ENCODE assay signal across 8 cellular contexts in genomic region chrX:107205770-107206696, GRCh38. TPM values are rescaled to one million over a fixed set of nuclear protein-coding genes. Genes with fewer than 3 reads are reported as not detected.
DNase-seq lines count a peak whose midpoint lies in the region; ATAC-seq and TF ChIP-seq lines count a peak whose summit lies in the region.

TSS of gene DNAAF6 (plus strand) at chrX:107206611. CDS start at chrX:107212876, 6,265 bp downstream.
TSS of gene NUP62CL (minus strand) at chrX:107206433. CDS start at chrX:107175146, 31,287 bp downstream.

- TF ChIP-seq POLR2A in adrenal gland (IDR thresholded peaks at IDR 0.05) (no peak), sigmoid colon (IDR thresholded peaks at IDR 0.05) (no peak)

- H3K36me3 ChIP-seq in GM23338 (ENCODE audit: insufficient read depth) = no peaks in the 10 kb centered on the region
- H3K36me3 ChIP-seq in adrenal gland (replicated peaks in 1 of 2) = no peaks in the 10 kb centered on the region
- H3K36me3 ChIP-seq in sigmoid colon = no peaks in the 10 kb centered on the region

- H3K36me3 Mint-ChIP-seq in GM23338 (ENCODE audit: low read depth) = no peaks in the 10 kb centered on the region

- H3K27me3 ChIP-seq in GM23338 (ENCODE audit: insufficient read depth) (no peaks in the 10 kb centered on the region), adrenal gland (no peaks in the 10 kb centered on the region), sigmoid colon (peaks cover 0 to 3% (median 0%) of the 10 kb centered on the region in 3 donors)

- TF ChIP-seq CTCF in GM23338 (conservative IDR thresholded peaks at IDR 0.05; ENCODE audit: low read depth in 2 of 2) (no peak), adrenal gland (IDR thresholded peaks at IDR 0.05) (no peak), sigmoid colon (IDR thresholded peaks at IDR 0.05) (no peak)

- peak within 1 kb of the TSS; percentile 85 for H3K4me2 ChIP-seq in GM23338

- TF ChIP-seq EP300 in sigmoid colon (IDR thresholded peaks at IDR 0.05) = no peak

- H3K79me2 ChIP-seq in GM23338 (replicated peaks; ENCODE audit: insufficient read depth) = no peaks in the 10 kb centered on the region

- H3K4me1 ChIP-seq in GM23338 (ENCODE audit: insufficient read depth) = peaks cover 11% of the 10 kb centered on the region; the same call in 1 of the 2 replicates
- no peaks in the 10 kb centered on the region for H3K4me1 ChIP-seq in adrenal gland (replicated peaks in 1 of 2)
- no peaks in the 10 kb centered on the region for H3K4me1 ChIP-seq in sigmoid colon

- no peaks in the 10 kb centered on the region for H3F3A ChIP-seq in GM23338 (replicated peaks; ENCODE audit: low read depth)

- whole genome bisulfite sequencing in adrenal gland, 4 donors = 0 to 38% (median 16%) methylated on average over 4 to 66 of the region's 66 CpGs
- 1% methylated on average over 66 of the region's 66 CpGs for WGBS in sigmoid colon, 2 donors

- no peak within 1 kb of the TSS for H3K27ac ChIP-seq in GM23338 (ENCODE audit: low read depth)
- peak within 1 kb of the TSS in 1 of 5 donors; percentile 27 for H3K27ac ChIP-seq in adrenal gland
- H3K27ac ChIP-seq in sigmoid colon = no peak within 1 kb of the TSS

- H2AFZ ChIP-seq in GM23338 = peak within 1 kb of the TSS; percentile 85; the same call in 1 of the 2 replicates

- peaks cover 10% of the 10 kb centered on the region; the same call in 2 of the 3 replicates for H3K4me1 Mint-ChIP-seq in GM23338

- no peaks in the 10 kb centered on the region for H3K9me2 ChIP-seq in GM23338 (ENCODE audit: insufficient read depth)

- H4K20me1 ChIP-seq in GM23338 (replicated peaks; ENCODE audit: insufficient read depth) = no peaks in the 10 kb centered on the region

- peaks cover 3% of the 10 kb centered on the region for H3K27me3 Mint-ChIP-seq in GM23338 (ENCODE audit: insufficient read depth, low read depth, poor library complexity)

- H3K9me3 ChIP-seq in adrenal gland (replicated peaks in 1 of 3) = no peaks in the 10 kb centered on the region
- H3K9me3 ChIP-seq in sigmoid colon = no peaks in the 10 kb centered on the region

- peak within 1 kb of the TSS; percentile 90 for H3K27ac Mint-ChIP-seq in GM23338

- no peaks in the 10 kb centered on the region for H3K9me3 Mint-ChIP-seq in GM23338

- ATAC-seq in GM23338 = peak; percentile 99
- ATAC-seq in GM18502 (IDR thresholded peaks at IDR 0.05; ENCODE audit: poor library complexity, unreplicated experiment) = no peak

- DNase-seq in DMS53 (lab: John Stamatoyannopoulos, UW) = peak; percentile 97
- DNase-seq in GM23338 (ENCODE audit: low spot score) = peak; percentile 91
- peak; percentile 56 for DNase-seq in M059J (ENCODE audit: low read depth)
- DNase-seq in T follicular helper cell (ENCODE audit: low read depth) = peak; percentile 53
- peak; percentile 70 to 89 (median 83) for DNase-seq in adrenal gland
- DNase-seq in hypothalamus (lab: John Stamatoyannopoulos, UW) = peak in 35 of 51 donors; percentile 0 to 34 (median 6)
- DNase-seq in sigmoid colon = no peak

- H3K4me3 Mint-ChIP-seq in GM23338 = peak within 1 kb of the TSS; percentile 90

- peak within 1 kb of the TSS; percentile 69 for H3K4me3 ChIP-seq in GM23338
- peak within 1 kb of the TSS; percentile 18 to 69 (median 51) for H3K4me3 ChIP-seq in adrenal gland
- peak within 1 kb of the TSS; percentile 10 to 45 (median 40) for H3K4me3 ChIP-seq in sigmoid colon

- intact Hi-C loops in adrenal gland (cut with DNase I) = no loop called here
- intact Hi-C loops in sigmoid colon (cut with DNase I) = no loop called here

TF ChIP-seq in GM23338, 12 proteins besides CTCF, POLR2A, EP300 and RAD21:
- no peak for TF ChIP-seq ZNF462 (CRISPR knock-in tag; IDR thresholded peaks at IDR 0.05)
- peak; percentile 51; the same call in 1 of the 2 replicates for TF ChIP-seq POLR2AphosphoS5 (IDR thresholded peaks at IDR 0.05; ENCODE audit: low read depth)

RNA-seq across cellular contexts. Expression of gene DNAAF6, which starts in this region (rescaled TPM):
- total RNA-seq in GM23338 (2014; rRNA removed; shearing (Covaris generic)) = not detected in 2 replicates
- polyA plus RNA-seq in GM23338 (2016; fragmentation: Nextera tagmentation; extraction: Ambion mirVana) (not detected in 2 replicates), adrenal gland (not detected), sigmoid colon (not detected)
- total RNA-seq in M059J (2014; rRNA removed; shearing (Covaris generic)) = 0.10 TPM in 1 of 2 replicates, not detected in the other
- total RNA-seq in adrenal gland (not detected), sigmoid colon (not detected)

RNA-seq across cellular contexts. Expression of gene NUP62CL, which starts in this region (rescaled TPM):
- total RNA-seq in GM23338 (2014; rRNA removed; shearing (Covaris generic)) = 6.4 and 11.2 TPM in 2 replicates
- polyA plus RNA-seq in GM23338 (2016; fragmentation: Nextera tagmentation; extraction: Ambion mirVana) (4.6 and 5.8 TPM in 2 replicates), adrenal gland (1 to 10 TPM; 3.8 to 4.9 (median 4.3) TPM), sigmoid colon (1 to 10 TPM; 2.3 to 3.6 (median 3.2) TPM)
- total RNA-seq in M059J (2014; rRNA removed; shearing (Covaris generic)) = not detected in 2 replicates
- total RNA-seq in adrenal gland (10 to 100 TPM in 1 of 8 donors, 1 to 10 TPM in 7; 1.3 to 12.2 (median 4.6) TPM), sigmoid colon (under 1 TPM in 1 of 4 donors, not detected in 3; 0.71 TPM)

Comparison
In these comparisons a context has a peak if more than half of its experiments do, and no peak if none do; other contexts are left out.
1. Peak in DNase-seq in M059J; RNA of the genes that start here not detected or under 1 TPM.